11 cellular contexts compared by ENCODE assay signal in the genomic region with DNA sequence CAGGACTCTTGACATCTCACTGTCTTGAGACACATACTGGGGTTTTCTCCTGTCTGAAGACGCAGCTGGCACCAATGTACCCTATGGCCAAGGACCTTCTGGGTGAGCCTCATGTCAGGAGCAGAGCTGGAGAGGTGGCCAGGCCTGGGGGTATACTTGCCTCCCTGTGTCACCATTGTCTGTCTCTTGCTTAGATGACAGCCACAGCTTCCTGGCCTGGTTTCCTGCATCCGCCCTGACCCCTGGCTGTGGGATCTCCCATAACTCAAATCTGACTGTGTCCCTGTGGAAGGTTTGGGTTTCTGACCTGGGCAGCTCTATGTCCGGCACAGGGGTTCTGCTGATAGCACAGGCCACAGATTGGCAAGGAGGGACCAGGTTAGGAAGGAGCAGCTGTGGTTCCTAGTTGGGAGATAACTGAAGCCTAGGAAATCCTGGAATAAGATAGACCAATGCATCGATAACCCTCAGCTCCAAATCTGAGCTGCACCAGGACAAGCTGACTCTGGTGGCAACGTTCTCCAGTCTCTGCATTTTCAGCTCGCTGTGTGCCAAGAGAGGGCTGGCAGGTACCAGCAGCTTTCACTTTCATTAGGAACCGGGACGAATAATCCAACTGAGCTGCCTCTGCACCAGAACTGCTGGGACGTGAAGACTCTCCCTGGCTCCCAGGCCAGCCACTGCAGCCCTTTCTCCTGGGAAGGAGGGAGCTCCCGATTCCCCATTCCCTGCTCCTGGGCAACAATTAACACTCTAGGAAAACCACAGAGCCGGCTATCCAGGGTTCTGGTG. TPM values are rescaled to one million over a fixed set of nuclear protein-coding genes. Genes with fewer than 3 reads are reported as not detected.
DNase-seq lines count a peak whose midpoint lies in the region; ATAC-seq, FAIRE-seq and TF ChIP-seq lines count a peak whose summit lies in the region.
"Had no signal": no experiment of that assay in that cellular context is flagged by ENCODE, and none has a peak within 500 bp of the region (broad histone marks: within the 10 kb centered on the region; RNA-seq: fewer than 3 reads in every experiment).

No MANE protein-coding gene starts in this region.

- H3K4me1 Mint-ChIP-seq in activated T-cell treated with anti-CD3 and anti-CD28 coated beads, Interleukin-2, amount 50 U/mL, for 72 hours (ENCODE audit: low read depth), result peaks cover 80% of the 10 kb centered on the region

- peaks cover 4 to 9% of the 10 kb centered on the region in 2 donors for H3K36me3 Mint-ChIP-seq in activated T-cell treated with anti-CD3 and anti-CD28 coated beads, Interleukin-2, amount 50 U/mL, for 72 hours (ENCODE audit: insufficient read depth in 2 of 2)

- ATAC-seq in activated T-cell treated with anti-CD3 and anti-CD28 coated beads, Interleukin-2, amount 50 U/mL, for 72 hours (replicated peaks in 1 of 2), result no peak
- ATAC-seq in GM21723 (IDR thresholded peaks at IDR 0.05; ENCODE audit: unreplicated experiment), result no peak

- peaks cover 53 to 74% (median 64%) of the 10 kb centered on the region in 4 donors for H3K4me1 ChIP-seq in transverse colon
- H3K4me1 ChIP-seq: BE2C had no signal

- no peak for FAIRE-seq in D721Med (lab: Jason Lieb, UNC)

- DNase-seq in activated T-cell treated with anti-CD3 and anti-CD28 coated beads, Interleukin-2, amount 50 U/mL, for 72 hours, result no peak
- no peak for DNase-seq in activated T-cell treated with anti-CD3 and anti-CD28 coated beads for 4 hours
- peak; percentile 48 for DNase-seq in cerebellar cortex (ENCODE audit: low spot score)
- DNase-seq in mucosa of gallbladder (ENCODE audit: low spot score), result peak; percentile 31
- no peak for DNase-seq in transverse colon
- DNase-seq in D721Med (ENCODE audit: insufficient read length, low spot score), result no peak
- DNase-seq in GOT3 (lab: John Stamatoyannopoulos, UW), result no peak
- DNase-seq: BE2C, NCI-H1092 treated with DMSO at 0.1 percent for 48 hours, SW 1271 had no signal

- no peaks in the 10 kb centered on the region for H3K9me3 Mint-ChIP-seq in activated T-cell treated with anti-CD3 and anti-CD28 coated beads, Interleukin-2, amount 50 U/mL, for 72 hours

- H3K4me3 ChIP-seq in transverse colon, result peak overlapping the region in 1 of 4 donors; percentile 25

- intact Hi-C loops in transverse colon (cut with DNase I; ENCODE audit: low total_unique reads), result no loop called here

- H3K27me3 Mint-ChIP-seq in activated T-cell treated with anti-CD3 and anti-CD28 coated beads, Interleukin-2, amount 50 U/mL, for 72 hours (ENCODE audit: low read depth), result no peaks in the 10 kb centered on the region

- in situ Hi-C loops in transverse colon (cut with MboI; ENCODE audit: low pct_ligation_motif_present in 1 of 4, low pct_unique_long_range_greater_than_20kb in 1 of 4, low sequenced_read_pairs in 3 of 4), result loop anchor here in 2 of 4 donors (5.0 to 10.0 kb wide), 2 partner anchors 192 to 410 kb away; a partner anchor contains a TSS

- peak overlapping the region; percentile 88 to 92 for H3K4me3 Mint-ChIP-seq in activated T-cell treated with anti-CD3 and anti-CD28 coated beads, Interleukin-2, amount 50 U/mL, for 72 hours

- TF ChIP-seq EP300 in transverse colon (IDR thresholded peaks at IDR 0.05; ENCODE audit: low read depth), result no peak

- TF ChIP-seq POLR2A in transverse colon (IDR thresholded peaks at IDR 0.05), result no peak

- H3K27ac ChIP-seq in transverse colon, result peak overlapping the region; percentile 48 to 60 (median 50)

- 39% methylated on average over 11 of the region's 11 CpGs; no CpG with 5 or more reads in 1 of the 2 donors for WGBS in transverse colon (ENCODE audit: low coverage in 1 of 2), 2 donors

- TF ChIP-seq CTCF in transverse colon (IDR thresholded peaks at IDR 0.05) (no peak), D721Med (IDR thresholded peaks at IDR 0.05; ENCODE audit: insufficient read depth, missing control alignments) (no peak)

- H3K36me3 ChIP-seq in transverse colon, result no peaks in the 10 kb centered on the region

- no peaks in the 10 kb centered on the region for H3K27me3 ChIP-seq in transverse colon
- H3K27me3 ChIP-seq: BE2C had no signal

- H3K9me3 ChIP-seq in transverse colon, result no peaks in the 10 kb centered on the region
- H3K9me3 ChIP-seq: BE2C had no signal

- H3K27ac Mint-ChIP-seq in activated T-cell treated with anti-CD3 and anti-CD28 coated beads, Interleukin-2, amount 50 U/mL, for 72 hours, result peak overlapping the region; percentile 32

RNA-seq across cellular contexts. Expression of a gene that starts 5.0 kb away (rescaled TPM):
- 10 to 100 TPM; 24.4 to 26.7 TPM for total RNA-seq in activated T-cell treated with anti-CD3 and anti-CD28 coated beads, Interleukin-2, amount 50 U/mL, for 72 hours
- total RNA-seq in mucosa of gallbladder, result 41.3 TPM
- total RNA-seq in transverse colon, result 10 to 100 TPM; 36.2 to 76.4 (median 56.0) TPM

RNA-seq across cellular contexts. Expression of a gene that starts 7.1 kb away (rescaled TPM):
- total RNA-seq in activated T-cell treated with anti-CD3 and anti-CD28 coated beads, Interleukin-2, amount 50 U/mL, for 72 hours, result 10 to 100 TPM; 29.9 to 32.3 TPM
- total RNA-seq in mucosa of gallbladder, result 27.6 TPM
- 100 to 1,000 TPM in 2 of 4 donors, 10 to 100 TPM in 2; 38.2 to 153 (median 92.7) TPM for total RNA-seq in transverse colon

Comparison
In these comparisons a context has a peak if more than half of its experiments do, and no peak if none do; other contexts are left out.
1. DNase-seq: peak in cerebellar cortex (single experiment) and mucosa of gallbladder (single experiment); none in activated T-cell treated with anti-CD3 and anti-CD28 coated beads, Interleukin-2, amount 50 U/mL, for 72 hours (0 of 2), activated T-cell treated with anti-CD3 and anti-CD28 coated beads for 4 hours (single experiment), transverse colon (single experiment), D721Med (single experiment) and GOT3 (single experiment).